Comparison of ENCODE assay signal across 8 cellular contexts in the genomic region with DNA sequence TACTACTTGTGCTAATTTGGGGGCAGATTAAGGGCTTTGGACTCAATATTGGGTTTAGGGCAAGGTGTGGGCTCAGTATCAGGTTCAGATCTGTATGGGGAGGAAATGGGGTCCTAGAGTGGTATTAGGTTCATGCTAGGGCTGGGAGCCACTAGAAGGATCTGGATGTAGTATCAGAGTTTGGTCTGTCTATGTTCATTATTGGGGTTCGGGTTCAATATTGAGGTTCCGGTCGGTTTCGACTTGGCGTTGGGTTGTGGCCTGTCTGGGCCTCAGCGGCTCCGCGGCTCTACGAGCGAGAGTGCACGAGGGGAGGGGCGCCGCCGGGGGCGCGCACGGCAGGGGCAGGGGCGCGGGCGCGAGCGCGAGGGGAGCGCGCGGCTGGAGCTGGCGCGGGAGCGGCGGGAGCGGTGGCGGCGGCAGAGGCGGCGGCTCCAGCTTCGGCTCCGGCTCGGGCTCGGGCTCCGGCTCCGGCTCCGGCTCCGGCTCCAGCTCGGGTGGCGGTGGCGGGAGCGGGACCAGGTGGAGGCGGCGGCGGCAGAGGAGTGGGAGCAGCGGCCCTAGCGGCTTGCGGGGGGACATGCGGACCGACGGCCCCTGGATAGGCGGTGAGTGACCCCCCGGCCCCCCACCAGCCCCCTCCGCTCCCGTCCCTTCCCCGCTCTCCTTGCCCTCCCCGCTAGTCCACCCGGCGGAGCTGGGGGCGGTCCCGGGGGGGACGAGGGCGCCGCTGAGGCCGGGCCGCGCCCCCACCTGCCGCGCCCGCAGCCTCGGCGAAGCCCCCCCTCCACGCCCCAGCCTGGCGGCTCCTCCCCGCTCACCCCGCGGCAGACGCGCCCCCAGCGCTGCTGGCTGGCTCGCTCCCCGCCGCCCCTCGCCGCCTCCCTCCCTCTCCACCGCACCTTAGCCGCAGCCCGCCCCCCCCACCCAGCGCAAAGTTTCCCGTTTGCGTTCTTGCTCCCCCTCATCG.
DNase-seq lines count a peak whose midpoint lies in the region; ATAC-seq and TF ChIP-seq lines count a peak whose summit lies in the region.

TSS of gene PTPRF (plus strand) at position 401 of the 970 bp plus-strand sequence. CDS start 14,193 bp downstream, outside the sequence.

- H3K4me1 ChIP-seq in RWPE2 (ENCODE audit: insufficient read depth, poor library complexity, severe bottlenecking) (peaks cover 37% of the 10 kb centered on the region), iPS-15b (ENCODE audit: control insufficient read depth, insufficient read depth, low read length) (peaks cover 34% of the 10 kb centered on the region)

- H3K9ac ChIP-seq in iPS-15b (ENCODE audit: low read depth, low read length), result peak within 1 kb of the TSS; percentile 76

- peak within 1 kb of the TSS; percentile 83 for H3K27ac ChIP-seq in C4-2B
- peak within 1 kb of the TSS; percentile 82 for H3K27ac ChIP-seq in RWPE2 (ENCODE audit: poor library complexity, severe bottlenecking)

- H3K27me3 ChIP-seq in RWPE2 (ENCODE audit: insufficient read depth, poor library complexity, severe bottlenecking) (no peaks in the 10 kb centered on the region), iPS-15b (ENCODE audit: control insufficient read depth, insufficient read depth, low read length) (peaks cover 23% of the 10 kb centered on the region)

- DNase-seq in HS-5 (ENCODE audit: low read depth) (peak; percentile 22), RWPE2 (ENCODE audit: low spot score) (no peak), T47D (ENCODE audit: low read depth in 1 of 2, low spot score in 1 of 2) (peak; percentile 58 to 71), retina (peak; percentile 67), amniotic stem cell (lab: John Stamatoyannopoulos, UW) (no peak)

- TF ChIP-seq CTCF in C4-2B (conservative IDR thresholded peaks at IDR 0.05) (no peak), RWPE2 (IDR thresholded peaks at IDR 0.05; ENCODE audit: poor library complexity, severe bottlenecking) (no peak)

- H3K9me3 ChIP-seq in RWPE2 (ENCODE audit: severe bottlenecking) (no peaks in the 10 kb centered on the region), iPS-15b (ENCODE audit: control insufficient read depth, insufficient read depth, low read length) (no peaks in the 10 kb centered on the region)

- in situ Hi-C loops in T47D (cut with HindIII; ENCODE audit: low pct_unique_long_range_greater_than_20kb, low sequenced_read_pairs), result no loop called here

- H3K4me3 ChIP-seq in RWPE2 (ENCODE audit: severe bottlenecking) (peak within 1 kb of the TSS; percentile 68), iPS-15b (ENCODE audit: low read depth, low read length) (peak within 1 kb of the TSS; percentile 88)

- ATAC-seq in RWPE2 (ENCODE audit: low read depth) (peak; percentile 20; the same call in 2 of the 3 replicates), GM18861 (IDR thresholded peaks at IDR 0.05; ENCODE audit: unreplicated experiment) (no peak)

- H3K36me3 ChIP-seq in RWPE2 (ENCODE audit: low read depth), result peaks cover 30% of the 10 kb centered on the region
- no peaks in the 10 kb centered on the region for H3K36me3 ChIP-seq in iPS-15b (ENCODE audit: control insufficient read depth, insufficient read depth, low read length)

Comparison
In these comparisons a context has a peak if more than half of its experiments do, and no peak if none do; other contexts are left out.
1. DNase-seq: peak in HS-5 (single experiment), T47D (2 of 2) and retina (single experiment); none in RWPE2 (single experiment) and amniotic stem cell (single experiment).